Comparison of ENCODE assay signal across 25 cellular contexts in the genomic region with DNA sequence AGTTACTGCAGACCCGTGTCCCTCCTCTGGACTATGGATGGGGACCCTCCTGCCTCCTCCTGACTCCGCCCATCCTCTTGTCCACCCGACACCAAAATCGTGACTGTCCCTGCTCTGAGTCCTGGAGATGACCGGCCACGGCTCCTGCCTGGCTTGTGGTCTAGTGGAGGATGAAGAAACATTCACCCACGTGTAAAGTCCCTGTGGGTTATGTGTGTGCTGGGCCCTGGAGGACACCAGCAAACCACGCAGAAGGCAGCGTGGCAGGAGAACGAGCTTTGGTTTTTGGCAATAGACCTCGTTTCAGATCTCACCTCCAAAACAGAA. TPM values are rescaled to one million over a fixed set of nuclear protein-coding genes. Genes with fewer than 3 reads are reported as not detected.
DNase-seq lines count a peak whose midpoint lies in the region; ATAC-seq and TF ChIP-seq lines count a peak whose summit lies in the region.
"Had no signal": no experiment of that assay in that cellular context is flagged by ENCODE, and none has a peak within 500 bp of the region (broad histone marks: within the 10 kb centered on the region; RNA-seq: fewer than 3 reads in every experiment).

No MANE protein-coding gene starts in this region.

- H3K9me3 ChIP-seq in thoracic aorta, result no peaks in the 10 kb centered on the region
- H3K9me3 ChIP-seq: HAP-1 had no signal

- intact Hi-C loops in Right ventricle myocardium inferior (cut with DNase I), result loop anchor here (2.0 kb wide), 1 partner anchor 20 kb away; no protein-coding TSS in a partner anchor
- intact Hi-C loops in left cardiac atrium (cut with DNase I), result no loop called here
- intact Hi-C loops in dorsolateral prefrontal cortex (cut with DNase I), result no loop called here

- no peaks in the 10 kb centered on the region for H3K36me3 ChIP-seq in thoracic aorta
- H3K36me3 ChIP-seq: HAP-1, WERI-Rb-1 had no signal

- H3K4me3 ChIP-seq in dorsolateral prefrontal cortex, result peak overlapping the region in 1 of 59 donors; percentile 9
- no peak overlapping the region for H3K4me3 ChIP-seq in thoracic aorta
- H3K4me3 ChIP-seq: HAP-1 had no signal

- peak; percentile 64 for DNase-seq in Right ventricle myocardium inferior (ENCODE audit: missing footprints)
- no peak for DNase-seq in left cardiac atrium
- peak in 1 of 10 donors; percentile 53 for DNase-seq in dorsolateral prefrontal cortex
- DNase-seq in occipital lobe (lab: John Stamatoyannopoulos, UW), result peak; percentile 17
- DNase-seq in thoracic aorta (ENCODE audit: low spot score), result no peak
- no peak for DNase-seq in central memory CD4-positive, alpha-beta T cell
- no peak for DNase-seq in iPS-NIHi7 (ENCODE audit: extremely low spot score)
- DNase-seq in globus pallidus (ENCODE audit: low spot score), result no peak
- DNase-seq: 8988T; activated CD4-positive, alpha-beta T cell treated with anti-CD3 and anti-CD28 coated beads, Interleukin-2, amount 10 ng/mL, durations not matched to agents 7 days and 5 days; activated effector memory CD4-positive, alpha-beta T cell treated with anti-CD3 and anti-CD28 coated beads, Interleukin-2, amount 50 U/mL, for 16 hours; activated naive CD8-positive, alpha-beta T cell treated with anti-CD3 and anti-CD28 coated beads, Interleukin-2, amount 50 U/mL, for 24 hours; foreskin fibroblast; KBM-7; midbrain; MM.1S; NCI-H146; NCI-H2171 treated with DMSO at 0.1 percent for 48 hours; NCI-H526; RPMI8226; stimulated activated CD4-positive, alpha-beta T cell treated with anti-CD3 and anti-CD28 coated beads, Interleukin-2, amount 100 ng/mL, for 24 hours; WERI-Rb-1 had no signal

- TF ChIP-seq CTCF in dorsolateral prefrontal cortex (IDR thresholded peaks at IDR 0.05 in 54 of 56, conservative IDR thresholded peaks at IDR 0.05 in 2 of 56; ENCODE audit: low read depth in 1 of 56, partially characterized antibody in 56 of 56), result no peak
- TF ChIP-seq CTCF in thoracic aorta (IDR thresholded peaks at IDR 0.05), result no peak

- H3K4me1 ChIP-seq in thoracic aorta (ENCODE audit: control insufficient read depth in 1 of 2, low read depth in 2 of 2), result peaks cover 13 to 56% of the 10 kb centered on the region in 2 donors
- H3K4me1 ChIP-seq: HAP-1 had no signal

- peak overlapping the region in 57 of 59 donors; percentile 5 to 88 (median 73) for H3K27ac ChIP-seq in dorsolateral prefrontal cortex
- H3K27ac ChIP-seq in thoracic aorta, result peak overlapping the region; percentile 67 to 89
- H3K27ac ChIP-seq: WERI-Rb-1 had no signal

- H3K27me3 ChIP-seq in dorsolateral prefrontal cortex, result no peaks in the 10 kb centered on the region
- no peaks in the 10 kb centered on the region for H3K27me3 ChIP-seq in thoracic aorta (replicated peaks; ENCODE audit: insufficient read depth)

- ATAC-seq in Right ventricle myocardium inferior, result no peak
- ATAC-seq in left cardiac atrium, result no peak
- no peak for ATAC-seq in thoracic aorta (ENCODE audit: insufficient number of reproducible peaks, low FRiP score, low read depth)
- ATAC-seq: natural killer cell treated with Interleukin-12 subunit alpha and Interleukin-12 subunit beta and Interleukin-15 and Interleukin-18, amount 100 ng/mL, for 72 hours; stimulated activated effector memory CD8-positive, alpha-beta T cell treated with anti-CD3 and anti-CD28 coated beads, Interleukin-12 subunit alpha, Interleukin-12 subunit beta, amount 100 ng/mL, for 72 hours had no signal

RNA-seq across cellular contexts. Expression of a gene that starts 11.9 kb away (rescaled TPM):
- total RNA-seq in Right ventricle myocardium inferior (12.4 TPM), left cardiac atrium (10 to 100 TPM; 14.2 to 23.4 TPM), dorsolateral prefrontal cortex (100 to 1,000 TPM in 4 of 120 experiments, 10 to 100 TPM in 116; 41.1 to 115 (median 69.7) TPM), occipital lobe (15.9 TPM), thoracic aorta (10 to 100 TPM in 1 of 2 donors, 1 to 10 TPM in 1; 9.1 to 23.9 TPM)
- total RNA-seq: natural killer cell treated with Interleukin-12 subunit alpha and Interleukin-12 subunit beta and Interleukin-15 and Interleukin-18, amount 100 ng/mL, for 72 hours had no signal

RNA-seq across cellular contexts. Expression of a gene that starts 44.6 kb away (rescaled TPM):
- total RNA-seq in Right ventricle myocardium inferior, result 19.2 TPM
- 10 to 100 TPM; 17.6 to 34.9 TPM for total RNA-seq in left cardiac atrium
- 100 to 1,000 TPM in 2 of 120 experiments, 10 to 100 TPM in 118; 49.9 to 110 (median 68.5) TPM for total RNA-seq in dorsolateral prefrontal cortex
- total RNA-seq in occipital lobe, result 28.5 TPM
- 10 to 100 TPM; 47.4 to 92.6 TPM for total RNA-seq in thoracic aorta

RNA-seq across cellular contexts. Expression of a gene that starts 49.8 kb away (rescaled TPM):
- total RNA-seq in Right ventricle myocardium inferior (0.14 TPM), left cardiac atrium (not detected), dorsolateral prefrontal cortex (under 1 TPM in 1 of 120 experiments, not detected in 119; 0.29 TPM), occipital lobe (not detected), thoracic aorta (not detected)
- total RNA-seq: activated CD4-positive, alpha-beta T cell treated with anti-CD3 and anti-CD28 coated beads, Interleukin-2, amount 10 ng/mL, durations not matched to agents 7 days and 5 days; natural killer cell treated with Interleukin-12 subunit alpha and Interleukin-12 subunit beta and Interleukin-15 and Interleukin-18, amount 100 ng/mL, for 72 hours had no signal

Comparison
In these comparisons a context has a peak if more than half of its experiments do, and no peak if none do; other contexts are left out.
1. DNase-seq: peak in Right ventricle myocardium inferior (single experiment) and occipital lobe (single experiment); none in left cardiac atrium (single experiment), thoracic aorta (single experiment), central memory CD4-positive, alpha-beta T cell (single experiment), iPS-NIHi7 (single experiment) and globus pallidus (single experiment).